In genomic region chr12:124567673-124568373, GRCh38 we compare ENCODE assay signal across 8 cellular contexts. TPM values are rescaled to one million over a fixed set of nuclear protein-coding genes. Genes with fewer than 3 reads are reported as not detected.
DNase-seq lines count a peak whose midpoint lies in the region; ATAC-seq and TF ChIP-seq lines count a peak whose summit lies in the region.

No MANE protein-coding gene starts in this region.

- DNase-seq in A673 (ENCODE audit: low spot score): peak; percentile 97
- peak; percentile 24 for DNase-seq in NCI-H345 treated with DMSO at 0.1 percent for 48 hours (lab: John Stamatoyannopoulos, UW; ENCODE audit: unreplicated experiment)
- peak; percentile 74 for DNase-seq in activated CD4-positive, alpha-beta T cell treated with anti-CD3 and anti-CD28 coated beads for 1 hour
- peak; percentile 61 for DNase-seq in cerebellar nuclear complex (lab: John Stamatoyannopoulos, UW)
- DNase-seq in kidney glomerular epithelial cell (lab: John Stamatoyannopoulos, UW): peak; percentile 51
- DNase-seq in stimulated activated CD4-positive, alpha-beta T cell treated with anti-CD3 and anti-CD28 coated beads, Interleukin-15, amount 100 ng/mL, for 48 hours (ENCODE audit: low read depth in 2 of 2): peak; percentile 60 to 69

- CTCF ChIA-PET in A673 (lab: Charles Lee): interaction anchor here (0.5 kb wide), 1 partner anchor 197 kb away, joined by 4 read pairs; no protein-coding TSS in a partner anchor

- intact Hi-C loops in A673 (cut with micrococcal nuclease; ENCODE audit: unreplicated experiment): loop anchor here (2.0 to 5.0 kb wide), 5 partner anchors 41 to 189 kb away; no protein-coding TSS in a partner anchor

- peaks cover 38% of the 10 kb centered on the region for H3K4me1 ChIP-seq in A673 (ENCODE audit: insufficient read depth, low read length, poor library complexity, severe bottlenecking)

- H3K36me3 ChIP-seq in A673 (ENCODE audit: insufficient read depth, low read length, poor library complexity, severe bottlenecking): no peaks in the 10 kb centered on the region

- no TSS peak for BruUV-seq in A673 (replicated peaks; lab: Mats Ljungman, UMichigan)

- TF ChIP-seq CTCF in A673 (conservative IDR thresholded peaks at IDR 0.05; ENCODE audit: low read depth, low read length): no peak

- POLR2A ChIA-PET in A673 (lab: Charles Lee; ENCODE audit: low non-redundant PET): no interaction called here

- peak; percentile 49 for ATAC-seq in GM18868 (IDR thresholded peaks at IDR 0.05; ENCODE audit: unreplicated experiment)
- peak; percentile 61 for ATAC-seq in HG03139 (IDR thresholded peaks at IDR 0.05; ENCODE audit: unreplicated experiment)

- H3K27ac ChIP-seq in A673 (ENCODE audit: low read depth, low read length, poor library complexity, severe bottlenecking): peak overlapping the region; percentile 88

- peak overlapping the region; percentile 37 for H3K4me3 ChIP-seq in A673 (ENCODE audit: low read depth, low read length, poor library complexity, severe bottlenecking)

- no peaks in the 10 kb centered on the region for H3K9me3 ChIP-seq in A673 (ENCODE audit: low read depth, low read length, poor library complexity, severe bottlenecking)

- H3K27me3 ChIP-seq in A673 (replicated peaks; ENCODE audit: insufficient read depth, low read depth, low read length, poor library complexity): no peaks in the 10 kb centered on the region

RNA-seq across cellular contexts. Expression of gene NCOR2, which starts 0.4 kb away (rescaled TPM):
- total RNA-seq in A673 (2021): 227 and 276 TPM in 2 replicates

Comparison
In these comparisons a context has a peak if more than half of its experiments do, and no peak if none do; other contexts are left out.
1. Peak in every context shown above with its lines: DNase-seq, ATAC-seq, H3K4me3 ChIP-seq and H3K27ac ChIP-seq.
2. DNase-seq: peak in every context shown above with its lines; median percentile 97 in A673; 74 in activated CD4-positive, alpha-beta T cell treated with anti-CD3 and anti-CD28 coated beads for 1 hour; 64 in stimulated activated CD4-positive, alpha-beta T cell treated with anti-CD3 and anti-CD28 coated beads, Interleukin-15, amount 100 ng/mL, for 48 hours; 61 in cerebellar nuclear complex; 51 in kidney glomerular epithelial cell; 24 in NCI-H345 treated with DMSO at 0.1 percent for 48 hours.